Comparison of ENCODE assay signal across 21 cellular contexts in the genomic region with DNA sequence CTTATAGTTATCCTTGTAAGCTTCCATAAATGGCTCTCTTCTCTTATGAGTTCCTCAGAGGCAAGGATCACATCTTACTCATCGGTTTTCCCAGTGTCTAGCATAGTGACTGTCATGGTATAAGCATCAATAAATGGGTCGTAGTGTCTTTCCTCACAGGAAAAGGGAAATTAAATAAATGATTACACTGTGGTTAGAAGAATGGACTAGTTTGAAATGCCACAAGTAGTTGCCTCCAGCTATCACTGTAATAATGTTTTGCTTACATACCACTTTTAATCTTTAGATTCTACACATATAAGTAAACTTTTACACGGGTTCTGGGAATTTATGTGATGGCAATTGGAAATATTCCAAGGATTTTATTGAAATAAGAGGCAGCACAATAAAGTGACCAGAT.
DNase-seq lines count a peak whose midpoint lies in the region; ATAC-seq and TF ChIP-seq lines count a peak whose summit lies in the region.
"Had no signal": no experiment of that assay in that cellular context is flagged by ENCODE, and none has a peak within 500 bp of the region (broad histone marks: within the 10 kb centered on the region; RNA-seq: fewer than 3 reads in every experiment).

No MANE protein-coding gene starts in this region.

- H3K36me3 ChIP-seq in SK-N-MC (ENCODE audit: insufficient read depth, low read length) (no peaks in the 10 kb centered on the region), esophagus squamous epithelium (no peaks in the 10 kb centered on the region)
- H3K36me3 ChIP-seq: BLaER1 treated with 17β-estradiol and CSF1 and Interleukin-3, amounts not matched to agents 10 nM and 100 nM had no signal

- ATAC-seq in HG02610 (IDR thresholded peaks at IDR 0.05; ENCODE audit: unreplicated experiment): no peak
- ATAC-seq: A549, GM12878 had no signal

- intact Hi-C loops in esophagus squamous epithelium (cut with DNase I): no loop called here

- H3K9me3 ChIP-seq in SK-N-MC (ENCODE audit: low read depth, low read length): no peaks in the 10 kb centered on the region
- H3K9me3 ChIP-seq in esophagus squamous epithelium: no peaks in the 10 kb centered on the region
- H3K9me3 ChIP-seq: A549 had no signal

- H3K27ac ChIP-seq in SK-N-MC (peak overlapping the region; percentile 83; the same call in 1 of the 2 replicates), esophagus squamous epithelium (no peak overlapping the region)
- H3K27ac ChIP-seq: 22Rv1; A549; BLaER1 treated with 17β-estradiol and CSF1 and Interleukin-3, amounts not matched to agents 10 nM and 100 nM; C4-2B had no signal

- H3K9ac ChIP-seq in SK-N-MC (ENCODE audit: insufficient read length): no peak overlapping the region
- H3K9ac ChIP-seq: BLaER1 treated with 17β-estradiol and CSF1 and Interleukin-3, amounts not matched to agents 10 nM and 100 nM had no signal

- no peaks in the 10 kb centered on the region for H3K4me1 ChIP-seq in esophagus squamous epithelium
- H3K4me1 ChIP-seq: A549; BLaER1 treated with 17β-estradiol and CSF1 and Interleukin-3, amounts not matched to agents 10 nM and 100 nM had no signal

- 0 out of 2 replicates have a peak overlapping the region, but pooled peaks have one; percentile 5 for H3K4me3 ChIP-seq in SK-N-MC
- H3K4me3 ChIP-seq in esophagus squamous epithelium: no peak overlapping the region
- H3K4me3 ChIP-seq: A549; BLaER1 treated with 17β-estradiol and CSF1 and Interleukin-3, amounts not matched to agents 10 nM and 100 nM; GM12878 had no signal

- TF ChIP-seq POLR2A in esophagus squamous epithelium (IDR thresholded peaks at IDR 0.05): no peak

- TF ChIP-seq CTCF in esophagus squamous epithelium (IDR thresholded peaks at IDR 0.05): no peak

- 30 to 61% methylated on average over 3 of the region's 3 CpGs for WGBS in esophagus squamous epithelium, 2 donors

- H3K27me3 ChIP-seq in esophagus squamous epithelium: no peaks in the 10 kb centered on the region

- peak; percentile 55 for DNase-seq in H4 (ENCODE audit: low spot score)
- DNase-seq in SK-N-MC (ENCODE audit: low read depth, low spot score): peak; percentile 63
- DNase-seq in foreskin melanocyte: peak; percentile 44
- no peak for DNase-seq in esophagus squamous epithelium (lab: John Stamatoyannopoulos, UW)
- DNase-seq: AML-193; CD4-positive, alpha-beta memory T cell; CD8-positive, alpha-beta memory T cell; COR-L47; DMS 273 treated with DMSO at 0.1 percent for 48 hours; DMS153; DMS53; DMS79; DND-41; EL; GDM1 had no signal
